ENCODE assay signal across 8 cellular contexts in the genomic region with DNA sequence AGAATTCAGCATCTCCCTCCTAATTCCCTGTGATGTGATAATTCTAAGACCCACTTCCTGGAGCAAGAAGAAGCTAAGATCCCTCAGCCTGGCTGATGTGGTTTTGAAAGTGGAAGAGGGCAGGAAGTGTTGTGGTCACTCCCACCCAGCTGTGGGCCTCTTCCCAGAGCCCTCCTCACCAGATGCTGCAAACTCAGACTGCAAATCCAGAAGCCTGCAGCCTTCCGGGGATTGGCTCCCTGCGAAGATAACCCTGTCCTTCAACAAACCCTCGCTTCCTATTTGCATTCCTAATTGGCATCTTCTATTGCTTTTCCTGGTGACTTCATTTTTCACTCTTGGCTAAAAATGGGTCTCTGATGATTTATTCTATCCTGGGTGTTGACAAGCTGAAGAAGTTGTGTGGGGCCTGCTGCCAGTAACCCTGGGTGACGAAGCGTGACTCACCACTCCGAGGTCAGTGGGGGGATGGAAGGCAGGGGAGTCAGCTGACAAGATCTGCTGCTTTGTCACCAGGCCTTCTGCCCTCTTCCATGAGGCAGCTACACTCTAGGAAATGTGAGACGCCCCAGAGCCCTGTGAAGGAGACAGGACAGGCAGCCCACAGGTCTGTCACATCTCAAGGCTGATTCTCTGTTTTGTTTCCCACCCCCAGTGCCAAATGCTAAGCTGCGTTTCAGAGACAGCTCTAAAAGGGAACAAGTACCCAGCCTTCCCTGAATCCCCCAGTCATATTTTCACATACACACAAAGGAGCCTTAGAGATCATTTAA.
DNase-seq lines count a peak whose midpoint lies in the region; ATAC-seq and TF ChIP-seq lines count a peak whose summit lies in the region.

No MANE protein-coding gene starts in this region.

- TF ChIP-seq POLR2A in erythroblast (IDR thresholded peaks at IDR 0.05; ENCODE audit: low read length) = peak; percentile 84

- H4K20me1 ChIP-seq in BLaER1 = no peaks in the 10 kb centered on the region

- peak; percentile 65 for ATAC-seq in GM19467 (IDR thresholded peaks at IDR 0.05; ENCODE audit: unreplicated experiment)

- H3K9me3 ChIP-seq in BLaER1 = peaks cover 4% of the 10 kb centered on the region; the same call in 1 of the 2 replicates
- no peaks in the 10 kb centered on the region for H3K9me3 ChIP-seq in muscle layer of duodenum (ENCODE audit: control insufficient read depth in 1 of 2, low read length in 2 of 2)

- no peaks in the 10 kb centered on the region for H3K36me3 ChIP-seq in BLaER1
- no peaks in the 10 kb centered on the region for H3K36me3 ChIP-seq in muscle layer of duodenum (ENCODE audit: control insufficient read depth in 1 of 2, insufficient read depth in 2 of 2, low read length in 2 of 2)

- H3K9ac ChIP-seq in BLaER1 = peak overlapping the region; percentile 22; the same call in 1 of the 2 replicates

- DNase-seq in HUDEP-2 (lab: John Stamatoyannopoulos, UW; ENCODE audit: unreplicated experiment in 76 of 76) = peak in 74 of 76 experiments; percentile 25 to 95 (median 84)
- peak; percentile 61 for DNase-seq in OCI-M2 (lab: John Stamatoyannopoulos, UW; ENCODE audit: unreplicated experiment)
- peak; percentile 69 for DNase-seq in activated T-cell treated with anti-CD3 and anti-CD28 coated beads, Interleukin-2, amount 50 U/mL, for 1 hour
- DNase-seq in erythroblast (lab: John Stamatoyannopoulos, UW) = peak; percentile 97
- DNase-seq in stimulated activated CD8-positive, alpha-beta memory T cell treated with anti-CD3 and anti-CD28 coated beads, Interleukin-4, amount 100 ng/mL, for 48 hours = peak; percentile 94

- peak overlapping the region; percentile 76 for H3K4me2 ChIP-seq in BLaER1

- peak overlapping the region; percentile 24; the same call in 1 of the 2 replicates for H3K4me3 ChIP-seq in BLaER1
- peak overlapping the region in 1 of 2 donors; percentile 8 for H3K4me3 ChIP-seq in muscle layer of duodenum (ENCODE audit: low read depth in 1 of 2, low read length in 2 of 2)

- no peaks in the 10 kb centered on the region for H3K27me3 ChIP-seq in BLaER1
- no peaks in the 10 kb centered on the region for H3K27me3 ChIP-seq in muscle layer of duodenum (ENCODE audit: low read depth, low read length)

- H3K27ac ChIP-seq in BLaER1 (peak overlapping the region; percentile 59), muscle layer of duodenum (ENCODE audit: low read length) (peak overlapping the region; percentile 84)

- H3K4me1 ChIP-seq in BLaER1 (peaks cover 60% of the 10 kb centered on the region), muscle layer of duodenum (ENCODE audit: control insufficient read depth in 1 of 2, insufficient read depth in 2 of 2, low read length in 2 of 2) (peaks cover 23% of the 10 kb centered on the region in 2 donors)
